ENCODE assay signal across 6 cellular contexts in the genomic region with DNA sequence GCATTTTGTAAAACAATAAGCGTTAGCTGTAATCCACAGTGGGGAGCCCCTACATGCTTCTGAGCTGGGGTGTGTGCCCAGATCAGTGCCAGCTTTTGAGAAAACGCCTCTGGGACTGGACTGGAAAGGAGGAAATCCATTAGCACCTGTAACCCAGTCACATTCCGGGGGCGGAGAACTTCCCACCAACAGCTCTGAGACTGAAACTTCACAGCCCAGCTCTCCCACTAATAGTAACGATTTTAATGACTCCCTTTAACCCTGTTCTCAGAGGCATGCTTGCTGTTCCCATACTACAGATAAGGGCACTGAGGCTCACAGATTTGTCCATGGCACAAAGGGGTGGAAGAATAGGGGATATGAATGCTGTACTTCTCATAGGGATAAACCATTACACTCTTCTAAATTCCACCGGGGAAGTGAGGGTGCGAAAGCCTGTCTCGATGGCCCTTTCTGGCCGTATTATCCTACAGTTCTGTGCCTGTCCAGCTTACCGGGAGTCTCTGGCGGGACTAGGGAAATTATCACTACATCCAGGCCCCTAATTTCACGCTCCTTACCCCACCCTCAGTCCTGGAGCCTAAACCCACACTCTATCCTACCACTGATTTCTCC. TPM values are rescaled to one million over a fixed set of nuclear protein-coding genes. Genes with fewer than 3 reads are reported as not detected.
A peak's percentile ranks its signal among the peaks of the same experiment; 100 is the strongest.
DNase-seq lines count a peak whose midpoint lies in the region; ATAC-seq and TF ChIP-seq lines count a peak whose summit lies in the region.

No MANE protein-coding gene starts in this region.

- H3K4ac ChIP-seq in IMR-90 (ENCODE audit: low read depth, low read length) = peak overlapping the region; percentile 55

- H2BK15ac ChIP-seq in IMR-90 (ENCODE audit: low read depth, low read length) = peak overlapping the region; percentile 11; the same call in 1 of the 3 replicates

- DNase-seq in IMR-90 (no peak), pons (ENCODE audit: low spot score) (no peak)

- H3K4me1 Mint-ChIP-seq in brain (peaks cover 29% of the 10 kb centered on the region), nephron (peaks cover 22% of the 10 kb centered on the region)

- 7% methylated on average over 7 of the region's 12 CpGs; no CpG with 5 or more reads in 1 of the 2 experiments for WGBS in IMR-90 (ENCODE audit: extremely low coverage in 2 of 2, insufficient read length in 1 of 2), 2 experiments

- H3K27me3 Mint-ChIP-seq in brain (peaks cover 5% of the 10 kb centered on the region), nephron (ENCODE audit: low read depth) (no peaks in the 10 kb centered on the region)

- no peak overlapping the region for H2BK20ac ChIP-seq in IMR-90 (ENCODE audit: low read depth, low read length)

- peak overlapping the region; percentile 17 to 82; a peak in 2 of 4 replicates for H4K8ac ChIP-seq in IMR-90 (ENCODE audit: low read depth in 2 of 2, low read length in 2 of 2)

- H2AK5ac ChIP-seq in IMR-90 (ENCODE audit: low read depth, low read length) = peak overlapping the region; percentile 96

- peak overlapping the region; percentile 90 for H3K4me2 ChIP-seq in IMR-90 (ENCODE audit: low read depth, low read length)

- no TSS peak for BruUV-seq in IMR-90 (replicated peaks; lab: Mats Ljungman, UMichigan)

- no peak overlapping the region for H3K18ac ChIP-seq in IMR-90 (ENCODE audit: low read depth, low read length)

- H4K20me1 ChIP-seq in IMR-90 (ENCODE audit: insufficient read depth, low read length) = peaks cover 2% of the 10 kb centered on the region; the same call in 1 of the 2 replicates

- H3K23ac ChIP-seq in IMR-90 (ENCODE audit: low read depth, low read length) = peak overlapping the region; percentile 86

- H3K36me3 Mint-ChIP-seq in brain (peaks cover 3% of the 10 kb centered on the region), nephron (ENCODE audit: low read depth) (peaks cover 4% of the 10 kb centered on the region)

- H3K56ac ChIP-seq in IMR-90 (ENCODE audit: extremely low read depth, insufficient read depth, low read length) = peak overlapping the region; percentile 61

- CTCF ChIA-PET in IMR-90 (lab: Yijun Ruan, JAX) = no interaction called here

- H4K5ac ChIP-seq in IMR-90 (ENCODE audit: low read depth, low read length) = peak overlapping the region; percentile 35

- H2AFZ ChIP-seq in IMR-90 (replicated peaks; ENCODE audit: low read length, poor library complexity) = peak overlapping the region; percentile 86

- no peaks in the 10 kb centered on the region for H3K27me3 ChIP-seq in IMR-90 (ENCODE audit: control insufficient read depth, insufficient read depth, low read length)

- no peaks in the 10 kb centered on the region for H3K9me3 ChIP-seq in IMR-90 (ENCODE audit: control insufficient read depth, insufficient read depth, low read length)

- in situ Hi-C loops in IMR-90 (cut with MboI; ENCODE audit: low sequenced_read_pairs) = no loop called here

- no peaks in the 10 kb centered on the region for H3K9me3 Mint-ChIP-seq in brain
- H3K9me3 Mint-ChIP-seq in nephron = no peaks in the 10 kb centered on the region

- peak overlapping the region; percentile 92 to 99 (median 98) for H3K4me3 Mint-ChIP-seq in brain
- H3K4me3 Mint-ChIP-seq in nephron = peak overlapping the region; percentile 92 to 96 (median 93)

- peak overlapping the region; percentile 50 for H3K27ac ChIP-seq in IMR-90 (ENCODE audit: insufficient read depth, low read length)

- ATAC-seq in IMR-90 (ENCODE audit: low read depth) (peak; percentile 33), HG02840 (IDR thresholded peaks at IDR 0.05; ENCODE audit: low FRiP score, unreplicated experiment) (no peak), HG03175 (IDR thresholded peaks at IDR 0.05; ENCODE audit: unreplicated experiment) (no peak)

- TF ChIP-seq CTCF in IMR-90 (conservative IDR thresholded peaks at IDR 0.05; ENCODE audit: low read depth, low read length) (no peak), brain (conservative IDR thresholded peaks at IDR 0.05) (no peak), nephron (IDR thresholded peaks at IDR 0.05; ENCODE audit: unreplicated experiment in 3 of 3) (no peak)

- peak overlapping the region; percentile 95 for H2AK9ac ChIP-seq in IMR-90 (replicated peaks; ENCODE audit: low read depth, low read length, poor library complexity)

- peaks cover 3% of the 10 kb centered on the region for H3K9me1 ChIP-seq in IMR-90 (ENCODE audit: insufficient read depth, low read length)

- H2BK120ac ChIP-seq in IMR-90 (ENCODE audit: low read depth, low read length) = no peak overlapping the region

- H4K91ac ChIP-seq in IMR-90 (ENCODE audit: insufficient read depth, low read depth, low read length) = peak overlapping the region; percentile 37

- H3K27ac Mint-ChIP-seq in brain (peak overlapping the region; percentile 91 to 95 (median 92)), nephron (peak overlapping the region; percentile 68 to 88 (median 83))

- TF ChIP-seq POLR2A in IMR-90 (IDR thresholded peaks at IDR 0.05; ENCODE audit: low read depth, low read length) = no peak

- TF ChIP-seq RAD21 in IMR-90 (IDR thresholded peaks at IDR 0.05; ENCODE audit: low read length) = 0 out of 2 replicates have a peak, but pooled peaks have one; percentile 5

- peak overlapping the region; percentile 92 for H3K9ac ChIP-seq in IMR-90 (ENCODE audit: low read depth, low read length)

- intact Hi-C loops in IMR-90 (cut with micrococcal nuclease) = loop anchor here (2.0 kb wide), 1 partner anchor 37 kb away; no protein-coding TSS in a partner anchor

- H3K4me3 ChIP-seq in IMR-90 (ENCODE audit: insufficient read depth, low read depth, low read length) = peak overlapping the region; percentile 89

- dilution Hi-C loops in IMR-90 (cut with HindIII; ENCODE audit: low sequenced_read_pairs, unreplicated experiment) = no loop called here

- peaks cover 1% of the 10 kb centered on the region; the same call in 1 of the 2 replicates for H3K36me3 ChIP-seq in IMR-90 (ENCODE audit: control insufficient read depth, insufficient read depth, low read length)

- POLR2A ChIA-PET in IMR-90 (lab: Charles Lee; ENCODE audit: unreplicated experiment) = no interaction called here

- H3K79me1 ChIP-seq in IMR-90 (ENCODE audit: low read depth in 1 of 2, low read length in 2 of 2) = peaks cover 31 to 54% of the 10 kb centered on the region in 2 experiments

- H3K14ac ChIP-seq in IMR-90 (replicated peaks; ENCODE audit: low read depth, low read length) = peak overlapping the region; percentile 66

- H2BK5ac ChIP-seq in IMR-90 (ENCODE audit: low read depth, low read length, poor library complexity, severe bottlenecking) = peak overlapping the region; percentile 26

- H3K4me1 ChIP-seq in IMR-90 (ENCODE audit: control insufficient read depth, insufficient read depth, low read length) = peaks cover 3% of the 10 kb centered on the region; the same call in 1 of the 2 replicates

TF ChIP-seq in IMR-90, 13 proteins besides CTCF, POLR2A, EP300 and RAD21:
- TF ChIP-seq MAFK (IDR thresholded peaks at IDR 0.05; ENCODE audit: low read depth, low read length) (no peak), RCOR1 (IDR thresholded peaks at IDR 0.05; ENCODE audit: insufficient replicate concordance, low read length) (peak; percentile 38), MAZ (IDR thresholded peaks at IDR 0.05; ENCODE audit: borderline replicate concordance, low read depth, low read length) (no peak)

RNA-seq across cellular contexts. Expression of a gene that starts 0.8 kb away (rescaled TPM):
- total RNA-seq in IMR-90 (2012; rRNA removed) = 2.2 and 3.0 TPM in 2 replicates
- polyA plus RNA-seq in IMR-90 (2012; rRNA removed) = 6.8 and 7.0 TPM in 2 replicates
- 4.4 and 7.9 TPM in 2 replicates for polyA plus RNA-seq in IMR-90 (2012; cell fraction: cytosol; rRNA removed)
- 15.3 and 29.9 TPM in 2 replicates for polyA plus RNA-seq in IMR-90 (2012; cell fraction: nucleus; rRNA removed; ENCODE audit: low replicate concordance)
- polyA plus RNA-seq in brain (ENCODE audit: insufficient read depth, low read depth, low replicate concordance) = 11.1 TPM

RNA-seq across cellular contexts. Expression of a gene that starts 3.4 kb away (rescaled TPM):
- total RNA-seq in IMR-90 (2012; rRNA removed) = not detected in 2 replicates
- not detected in 2 replicates for polyA plus RNA-seq in IMR-90 (2012; rRNA removed)
- not detected in 2 replicates for polyA plus RNA-seq in IMR-90 (2012; cell fraction: cytosol; rRNA removed)
- not detected in 2 replicates for polyA plus RNA-seq in IMR-90 (2012; cell fraction: nucleus; rRNA removed; ENCODE audit: low replicate concordance)
- not detected for polyA plus RNA-seq in brain (ENCODE audit: insufficient read depth, low read depth, low replicate concordance)

RNA-seq across cellular contexts. Expression of a gene that starts 37.4 kb away (rescaled TPM):
- total RNA-seq in IMR-90 (2012; rRNA removed) = 6.6 and 7.8 TPM in 2 replicates
- polyA plus RNA-seq in IMR-90 (2012; rRNA removed) (11.5 and 12.1 TPM in 2 replicates), brain (ENCODE audit: insufficient read depth, low read depth, low replicate concordance) (6.5 TPM)
- polyA plus RNA-seq in IMR-90 (2012; cell fraction: cytosol; rRNA removed) = 7.4 and 10.5 TPM in 2 replicates
- polyA plus RNA-seq in IMR-90 (2012; cell fraction: nucleus; rRNA removed; ENCODE audit: low replicate concordance) = 14.3 and 20.0 TPM in 2 replicates

RNA-seq across cellular contexts. Expression of a gene that starts 38.1 kb away (rescaled TPM):
- total RNA-seq in IMR-90 (2012; rRNA removed) = 877 and 974 TPM in 2 replicates
- polyA plus RNA-seq in IMR-90 (2012; rRNA removed) (587 and 623 TPM in 2 replicates), brain (ENCODE audit: insufficient read depth, low read depth, low replicate concordance) (350 TPM)
- polyA plus RNA-seq in IMR-90 (2012; cell fraction: cytosol; rRNA removed) = 388 and 831 TPM in 2 replicates
- 88.5 and 316 TPM in 2 replicates for polyA plus RNA-seq in IMR-90 (2012; cell fraction: nucleus; rRNA removed; ENCODE audit: low replicate concordance)

RNA-seq across cellular contexts. Expression of a gene that starts 39.2 kb away (rescaled TPM):
- 0.90 and 1.4 TPM in 2 replicates for total RNA-seq in IMR-90 (2012; rRNA removed)
- polyA plus RNA-seq in IMR-90 (2012; rRNA removed) (15.5 TPM in 2 replicates), brain (ENCODE audit: insufficient read depth, low read depth, low replicate concordance) (4.5 TPM)
- 11.5 and 18.1 TPM in 2 replicates for polyA plus RNA-seq in IMR-90 (2012; cell fraction: cytosol; rRNA removed)
- polyA plus RNA-seq in IMR-90 (2012; cell fraction: nucleus; rRNA removed; ENCODE audit: low replicate concordance) = 24.5 and 68.5 TPM in 2 replicates
